ENCODE assay signal across 11 cellular contexts in the genomic region with DNA sequence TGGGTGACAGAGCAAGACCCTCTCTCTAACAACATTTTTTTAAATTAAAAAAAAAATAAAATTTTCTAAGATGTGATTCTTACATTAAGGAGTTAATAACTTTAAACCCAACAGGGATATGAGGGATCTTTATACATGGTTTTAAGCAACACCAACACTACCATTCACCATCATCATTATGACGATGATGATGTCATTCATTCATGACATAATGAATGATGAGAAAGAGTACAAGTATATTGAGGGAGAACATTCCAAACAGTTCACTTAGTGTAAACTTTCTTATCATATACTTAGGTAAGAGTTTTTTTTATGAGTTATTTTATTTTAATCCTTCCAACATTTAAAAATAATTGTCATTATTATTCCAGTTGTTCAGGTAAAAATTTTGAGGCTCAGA.
"Had no signal": no experiment of that assay in that cellular context is flagged by ENCODE, and none has a peak within 500 bp of the region (broad histone marks: within the 10 kb centered on the region; RNA-seq: fewer than 3 reads in every experiment).

No MANE protein-coding gene starts in this region.

- H3K9ac ChIP-seq: GM23248 had no signal

- H3K4me2 ChIP-seq: GM23338 had no signal

- H3K9me3 ChIP-seq: HAP-1 had no signal

- DNase-seq: GM23248, GOT3, H7, H9, HCEC 1CT, HFFc6 had no signal

- H3K27ac ChIP-seq: GM23248 had no signal

- H3K36me3 ChIP-seq: HAP-1 had no signal

- ATAC-seq: GM23338, HCT116 had no signal

- H3K4me1 ChIP-seq: HAP-1 had no signal

- FAIRE-seq: H1, H54 had no signal

- H3K4me3 ChIP-seq: GM23248, GM23338, HAP-1 had no signal

- H2AFZ ChIP-seq: GM23248, GM23338 had no signal
